Comparison of ENCODE assay signal across 10 cellular contexts in genomic region chr19:53308339-53308811, GRCh38. TPM values are rescaled to one million over a fixed set of nuclear protein-coding genes. Genes with fewer than 3 reads are reported as not detected.
DNase-seq lines count a peak whose midpoint lies in the region; ATAC-seq and TF ChIP-seq lines count a peak whose summit lies in the region.
"Had no signal": no experiment of that assay in that cellular context is flagged by ENCODE, and none has a peak within 500 bp of the region (broad histone marks: within the 10 kb centered on the region; RNA-seq: fewer than 3 reads in every experiment).

No MANE protein-coding gene starts in this region.

- no peak overlapping the region for H3K4me3 ChIP-seq in SJCRH30
- H3K4me3 ChIP-seq in left ventricle myocardium inferior, result peak overlapping the region; percentile 10
- H3K4me3 ChIP-seq in sigmoid colon, result peak overlapping the region in 1 of 4 donors; percentile 16

- intact Hi-C loops in left ventricle myocardium inferior (cut with micrococcal nuclease), result no loop called here
- intact Hi-C loops in sigmoid colon (cut with DNase I), result no loop called here

- H3K27me3 ChIP-seq in SJCRH30 (no peaks in the 10 kb centered on the region), left ventricle myocardium inferior (ENCODE audit: low read depth) (peaks cover 93% of the 10 kb centered on the region), sigmoid colon (peaks cover 12 to 55% (median 28%) of the 10 kb centered on the region in 3 donors)

- DNase-seq in activated CD4-positive, alpha-beta T cell treated with anti-CD3 and anti-CD28 coated beads for 48 hours, result peak; percentile 22
- no peak for DNase-seq in activated CD4-positive, alpha-beta T cell treated with anti-CD3 and anti-CD28 coated beads, Interleukin-2, amount 50 U/mL, for 4 hours
- DNase-seq in SJCRH30 (peak; percentile 14 to 40), left ventricle myocardium inferior (peak; percentile 16), sigmoid colon (no peak), NAMALWA (ENCODE audit: low spot score) (no peak), HuH-7.5 (ENCODE audit: low spot score) (no peak)
- DNase-seq: CD4-positive, alpha-beta memory T cell; SHP77 treated with DMSO at 0.1 percent for 48 hours had no signal

- no peaks in the 10 kb centered on the region for H3K36me3 ChIP-seq in SJCRH30
- no peaks in the 10 kb centered on the region for H3K36me3 ChIP-seq in left ventricle myocardium inferior
- no peaks in the 10 kb centered on the region for H3K36me3 ChIP-seq in sigmoid colon

- H3K9me3 ChIP-seq in SJCRH30 (replicated peaks) (no peaks in the 10 kb centered on the region), left ventricle myocardium inferior (replicated peaks) (peaks cover 10% of the 10 kb centered on the region), sigmoid colon (peaks cover 0 to 5% (median 0%) of the 10 kb centered on the region in 4 donors)

- H3K4me1 ChIP-seq in SJCRH30, result no peaks in the 10 kb centered on the region
- H3K4me1 ChIP-seq in left ventricle myocardium inferior, result no peaks in the 10 kb centered on the region
- H3K4me1 ChIP-seq in sigmoid colon, result peaks cover 0 to 8% (median 7%) of the 10 kb centered on the region in 4 donors

- no peak overlapping the region for H3K27ac ChIP-seq in SJCRH30
- no peak overlapping the region for H3K27ac ChIP-seq in left ventricle myocardium inferior (replicated peaks)
- no peak overlapping the region for H3K27ac ChIP-seq in sigmoid colon

- TF ChIP-seq CTCF in left ventricle myocardium inferior (IDR thresholded peaks at IDR 0.05; ENCODE audit: borderline replicate concordance) (peak; percentile 62), sigmoid colon (IDR thresholded peaks at IDR 0.05) (peak; percentile 20 to 43 (median 34))

- WGBS in sigmoid colon, 2 donors, result 10 to 34% methylated on average over 32 of the region's 32 CpGs

- TF ChIP-seq POLR2A in sigmoid colon (IDR thresholded peaks at IDR 0.05), result no peak

- no peak for ATAC-seq in HG03432 (IDR thresholded peaks at IDR 0.05; ENCODE audit: unreplicated experiment)

- no peak for TF ChIP-seq EP300 in sigmoid colon (IDR thresholded peaks at IDR 0.05)

RNA-seq across cellular contexts. Expression of gene ZNF845, which starts 25.2 kb away (rescaled TPM):
- total RNA-seq in SJCRH30 (2014; rRNA removed; shearing (Covaris generic)), result 13.6 TPM in 2 replicates
- 3.5 TPM for total RNA-seq in left ventricle myocardium inferior
- 1 to 10 TPM; 4.6 to 8.9 (median 7.2) TPM for total RNA-seq in sigmoid colon
- 1 to 10 TPM; 2.4 to 2.7 (median 2.5) TPM for polyA plus RNA-seq in sigmoid colon

RNA-seq across cellular contexts. Expression of gene VN1R4, which starts 40.9 kb away (rescaled TPM):
- total RNA-seq in SJCRH30 (2014; rRNA removed; shearing (Covaris generic)), result not detected in 2 replicates
- total RNA-seq in left ventricle myocardium inferior (not detected), sigmoid colon (not detected)
- not detected for polyA plus RNA-seq in sigmoid colon
- total RNA-seq: CD4-positive, alpha-beta memory T cell had no signal
- polyA plus RNA-seq: CD4-positive, alpha-beta memory T cell had no signal

RNA-seq across cellular contexts. Expression of gene VN1R2, which starts 50.3 kb away (rescaled TPM):
- total RNA-seq in SJCRH30 (2014; rRNA removed; shearing (Covaris generic)), result not detected in 2 replicates
- total RNA-seq in left ventricle myocardium inferior (not detected), sigmoid colon (not detected)
- not detected for polyA plus RNA-seq in sigmoid colon
- total RNA-seq: CD4-positive, alpha-beta memory T cell had no signal
- polyA plus RNA-seq: CD4-positive, alpha-beta memory T cell had no signal

RNA-seq across cellular contexts. Expression of gene ZNF677, which starts 53.7 kb away (rescaled TPM):
- total RNA-seq in SJCRH30 (2014; rRNA removed; shearing (Covaris generic)), result 12.1 and 13.1 TPM in 2 replicates
- total RNA-seq in left ventricle myocardium inferior, result 25.2 TPM
- 10 to 100 TPM; 15.8 to 28.5 (median 20.5) TPM for total RNA-seq in sigmoid colon
- 10 to 100 TPM in 1 of 3 donors, 1 to 10 TPM in 2; 1.8 to 10.2 (median 5.7) TPM for polyA plus RNA-seq in sigmoid colon

RNA-seq across cellular contexts. Expression of gene ZNF525, which starts 57.1 kb away (rescaled TPM):
- 12.2 and 14.7 TPM in 2 replicates for total RNA-seq in SJCRH30 (2014; rRNA removed; shearing (Covaris generic))
- 4.3 TPM for total RNA-seq in left ventricle myocardium inferior
- 1 to 10 TPM; 6.3 to 8.3 (median 7.0) TPM for total RNA-seq in sigmoid colon
- 10 to 100 TPM in 1 of 3 donors, 1 to 10 TPM in 2; 1.4 to 10.8 (median 7.0) TPM for polyA plus RNA-seq in sigmoid colon

Comparison
In these comparisons a context has a peak if more than half of its experiments do, and no peak if none do; other contexts are left out.
1. DNase-seq: peak in activated CD4-positive, alpha-beta T cell treated with anti-CD3 and anti-CD28 coated beads for 48 hours (single experiment), SJCRH30 (2 of 2) and left ventricle myocardium inferior (single experiment); none in activated CD4-positive, alpha-beta T cell treated with anti-CD3 and anti-CD28 coated beads, Interleukin-2, amount 50 U/mL, for 4 hours (0 of 2), sigmoid colon (single experiment), NAMALWA (single experiment) and HuH-7.5 (single experiment).